In genomic region chr18:36130039-36130831, GRCh38 we compare ENCODE assay signal across 8 cellular contexts. TPM values are rescaled to one million over a fixed set of nuclear protein-coding genes. Genes with fewer than 3 reads are reported as not detected.
DNase-seq lines count a peak whose midpoint lies in the region; ATAC-seq and TF ChIP-seq lines count a peak whose summit lies in the region.

No MANE protein-coding gene starts in this region.

- TF ChIP-seq CTCF in GM06990 (IDR thresholded peaks at IDR 0.05; ENCODE audit: insufficient read depth, low read length, poor library complexity, severe bottlenecking) (no peak), MCF 10A (IDR thresholded peaks at IDR 0.05; ENCODE audit: unreplicated experiment) (no peak), liver (IDR thresholded peaks at IDR 0.05; ENCODE audit: low read depth, low read length, missing input control) (no peak), tibial nerve (IDR thresholded peaks at IDR 0.05) (no peak)

- CTCF ChIA-PET in MCF 10A (lab: Yijun Ruan, JAX), result interaction anchor here (0.6 to 1.8 kb wide), 3 partner anchors 60 to 154 kb away, joined by 3 to 7 read pairs (median 3); no protein-coding TSS in a partner anchor

- H3K27me3 ChIP-seq in GM06990 (replicated peaks; ENCODE audit: control insufficient read depth, insufficient read depth, low read length), result no peaks in the 10 kb centered on the region
- no peaks in the 10 kb centered on the region for H3K27me3 ChIP-seq in HUES6 (ENCODE audit: control insufficient read depth, insufficient read depth, low read length)
- H3K27me3 ChIP-seq in liver (ENCODE audit: control insufficient read depth in 4 of 4, insufficient read depth in 4 of 4, low read length in 3 of 4), result no peaks in the 10 kb centered on the region
- no peaks in the 10 kb centered on the region for H3K27me3 ChIP-seq in tibial nerve

- peak; percentile 20 for ATAC-seq in GM21526 (IDR thresholded peaks at IDR 0.05; ENCODE audit: low FRiP score, unreplicated experiment)

- no peak for TF ChIP-seq POLR2A in tibial nerve (IDR thresholded peaks at IDR 0.05)

- no peak for TF ChIP-seq EP300 in tibial nerve (IDR thresholded peaks at IDR 0.05)

- intact Hi-C loops in MCF 10A (cut with micrococcal nuclease), result no loop called here

- BruUV-seq in MCF 10A (replicated peaks; lab: Mats Ljungman, UMichigan), result TSS peak; percentile 48

- peak overlapping the region; percentile 91 for H3K9ac ChIP-seq in HUES6 (ENCODE audit: low read length)
- H3K9ac ChIP-seq in liver (ENCODE audit: low read depth in 1 of 2, low read length in 2 of 2), result peak overlapping the region; percentile 70 to 95

- H3K4me3 ChIP-seq in GM06990 (replicated peaks; ENCODE audit: low read depth, low read length) (peak overlapping the region; percentile 100), HUES6 (ENCODE audit: low read depth, low read length) (peak overlapping the region; percentile 93), liver (ENCODE audit: low read depth in 1 of 3, low read length in 3 of 3) (peak overlapping the region; percentile 77 to 82 (median 80)), tibial nerve (peak overlapping the region; percentile 84 to 98 (median 88))

- peaks cover 29% of the 10 kb centered on the region for H3K36me3 Mint-ChIP-seq in MCF 10A (ENCODE audit: insufficient read depth, unreplicated experiment)

- H3K4me3 Mint-ChIP-seq in MCF 10A (ENCODE audit: unreplicated experiment), result peak overlapping the region; percentile 96

- peak overlapping the region; percentile 97 for H3K27ac Mint-ChIP-seq in MCF 10A (ENCODE audit: low read depth, unreplicated experiment)

- H3K36me3 ChIP-seq in GM06990 (ENCODE audit: control insufficient read depth, insufficient read depth, low read length), result peaks cover 2% of the 10 kb centered on the region; the same call in 1 of the 2 replicates
- peaks cover 18% of the 10 kb centered on the region for H3K36me3 ChIP-seq in HUES6 (ENCODE audit: control insufficient read depth, insufficient read depth, low read length)
- peaks cover 0 to 2% (median 0%) of the 10 kb centered on the region in 4 donors for H3K36me3 ChIP-seq in liver (ENCODE audit: control insufficient read depth in 4 of 4, insufficient read depth in 3 of 4, low read depth in 1 of 4, low read length in 3 of 4)
- H3K36me3 ChIP-seq in tibial nerve, result no peaks in the 10 kb centered on the region

- POLR2A ChIA-PET in MCF 10A (lab: Yijun Ruan, JAX), result interaction anchor here (0.7 to 4.6 kb wide), 26 partner anchors 10 to 674 kb away, joined by 3 to 92 read pairs (median 4); partner anchors contain the start of genes MOCOS, RMP24 and RPRD1A

- 1% methylated on average over 30 of the region's 30 CpGs for WGBS in liver
- 4 to 6% methylated on average over 13 to 30 of the region's 30 CpGs for WGBS in tibial nerve, 2 donors

- no peaks in the 10 kb centered on the region for H3K9me3 ChIP-seq in HUES6 (ENCODE audit: control insufficient read depth, insufficient read depth, low read depth, low read length)
- no peaks in the 10 kb centered on the region for H3K9me3 ChIP-seq in liver (ENCODE audit: control insufficient read depth in 4 of 4, low read length in 3 of 4)
- H3K9me3 ChIP-seq in tibial nerve, result no peaks in the 10 kb centered on the region

- H3K4me1 Mint-ChIP-seq in MCF 10A (ENCODE audit: insufficient read depth, unreplicated experiment), result peaks cover 31% of the 10 kb centered on the region

- peak in 1 of 2 donors; percentile 29 for TF ChIP-seq RAD21 in liver (IDR thresholded peaks at IDR 0.05)

- no peak for DNase-seq in GM06990 (ENCODE audit: extremely low read depth, insufficient read length)
- no peak for DNase-seq in MCF 10A (ENCODE audit: unreplicated experiment)
- DNase-seq in tibial nerve (ENCODE audit: low spot score in 2 of 2), result no peak
- DNase-seq in NCI-H226, result no peak
- DNase-seq in activated effector memory CD4-positive, alpha-beta T cell treated with anti-CD3 and anti-CD28 coated beads, Interleukin-2, amount 50 U/mL, for 16 hours, result no peak

- H3K27ac ChIP-seq in HUES6 (ENCODE audit: low read depth, low read length), result peak overlapping the region; percentile 98
- H3K27ac ChIP-seq in liver (ENCODE audit: low read depth in 1 of 2, low read length in 2 of 2), result peak overlapping the region; percentile 99 to 100
- H3K27ac ChIP-seq in tibial nerve, result peak overlapping the region; percentile 94 to 100 (median 97)

- H3K4me1 ChIP-seq in HUES6 (ENCODE audit: control insufficient read depth, insufficient read depth, low read length), result peaks cover 14% of the 10 kb centered on the region
- H3K4me1 ChIP-seq in liver (ENCODE audit: control insufficient read depth in 4 of 4, insufficient read depth in 4 of 4, low read length in 3 of 4), result peaks cover 4 to 39% (median 30%) of the 10 kb centered on the region in 4 donors
- peaks cover 0 to 56% (median 18%) of the 10 kb centered on the region in 4 donors for H3K4me1 ChIP-seq in tibial nerve

- no peaks in the 10 kb centered on the region for H3K9me3 Mint-ChIP-seq in MCF 10A (ENCODE audit: unreplicated experiment)

- no peaks in the 10 kb centered on the region for H3K27me3 Mint-ChIP-seq in MCF 10A (ENCODE audit: insufficient read depth, unreplicated experiment)

TF ChIP-seq in liver, 16 proteins besides CTCF, POLR2A, EP300 and RAD21:
- peak; percentile 16 for TF ChIP-seq YY1 (IDR thresholded peaks at IDR 0.05)
- TF ChIP-seq RXRA (IDR thresholded peaks at IDR 0.05), result peak in 1 of 2 donors; percentile 94
- TF ChIP-seq JUND (IDR thresholded peaks at IDR 0.05), result peak in 1 of 2 donors; percentile 6
- peak; percentile 21 for TF ChIP-seq TAF1 (conservative IDR thresholded peaks at IDR 0.05)
- no peak for TF ChIP-seq FOXA1 (IDR thresholded peaks at IDR 0.05)
- peak; percentile 81 for TF ChIP-seq HNF4G (IDR thresholded peaks at IDR 0.05)
- peak; percentile 91 to 96 for TF ChIP-seq HNF4A (conservative IDR thresholded peaks at IDR 0.05)
- no peak for TF ChIP-seq FOXA2 (IDR thresholded peaks at IDR 0.05)
- TF ChIP-seq, protein P1, sequence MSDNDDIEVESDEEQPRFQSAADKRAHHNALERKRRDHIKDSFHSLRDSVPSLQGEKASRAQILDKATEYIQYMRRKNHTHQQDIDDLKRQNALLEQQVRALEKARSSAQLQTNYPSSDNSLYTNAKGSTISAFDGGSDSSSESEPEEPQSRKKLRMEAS (IDR thresholded peaks at IDR 0.05), result peak; percentile 63
- no peak for TF ChIP-seq EGR1 (IDR thresholded peaks at IDR 0.05; ENCODE audit: low read depth in 2 of 2)
- peak; percentile 59 for TF ChIP-seq SP1 (IDR thresholded peaks at IDR 0.05)
TF ChIP-seq in liver: peak in this region for 8.

RNA-seq across cellular contexts. Expression of gene ELP2, which starts 0.5 kb away (rescaled TPM):
- total RNA-seq in MCF 10A (2022) (100 and 105 TPM in 2 replicates), liver (10 to 100 TPM; 51.7 to 78.1 TPM), tibial nerve (10 to 100 TPM; 46.1 to 82.4 (median 67.4) TPM)
- 10 to 100 TPM; 27.3 to 50.0 TPM for polyA plus RNA-seq in liver

RNA-seq across cellular contexts. Expression of gene SLC39A6, which starts 1.1 kb away (rescaled TPM):
- 49.7 and 53.5 TPM in 2 replicates for total RNA-seq in MCF 10A (2022)
- total RNA-seq in liver, result 10 to 100 TPM; 10.3 to 16.6 TPM
- polyA plus RNA-seq in liver, result 1 to 10 TPM; 4.6 to 6.3 TPM
- 10 to 100 TPM; 43.3 to 53.3 (median 44.0) TPM for total RNA-seq in tibial nerve

RNA-seq across cellular contexts. Expression of gene MOCOS, which starts 57.1 kb away (rescaled TPM):
- total RNA-seq in MCF 10A (2022), result 69.1 and 81.1 TPM in 2 replicates
- total RNA-seq in liver, result 10 to 100 TPM in 1 of 2 donors, 1 to 10 TPM in 1; 1.9 to 27.0 TPM
- 10 to 100 TPM; 13.0 to 20.9 TPM for polyA plus RNA-seq in liver
- total RNA-seq in tibial nerve, result 10 to 100 TPM in 1 of 4 donors, 1 to 10 TPM in 3; 6.9 to 10.2 (median 8.9) TPM
